10 cellular contexts compared by ENCODE assay signal in genomic region chr12:46390881-46391280, GRCh38. TPM values are rescaled to one million over a fixed set of nuclear protein-coding genes. Genes with fewer than 3 reads are reported as not detected.
A peak's percentile ranks its signal among the peaks of the same experiment; 100 is the strongest.
DNase-seq lines count a peak whose midpoint lies in the region; ATAC-seq, FAIRE-seq and TF ChIP-seq lines count a peak whose summit lies in the region.
"Had no signal": no experiment of that assay in that cellular context is flagged by ENCODE, and none has a peak within 500 bp of the region (broad histone marks: within the 10 kb centered on the region; RNA-seq: fewer than 3 reads in every experiment).

No MANE protein-coding gene starts in this region.

- in situ Hi-C loops in gastrocnemius medialis (cut with MboI; ENCODE audit: low sequenced_read_pairs in 4 of 4) = loop anchor here in 1 of 4 donors (25.0 kb wide), 1 partner anchor 171 kb away; no protein-coding TSS in a partner anchor

- H3K4me3 ChIP-seq in HUES64 (ENCODE audit: low read length) = no peak overlapping the region
- H3K4me3 ChIP-seq in endothelial cell of umbilical vein (replicated peaks in 1 of 3; ENCODE audit: insufficient read depth in 1 of 3, low read depth in 1 of 3, low read length in 3 of 3) = no peak overlapping the region
- no peak overlapping the region for H3K4me3 ChIP-seq in gastrocnemius medialis

- no peak for TF ChIP-seq POLR2A in endothelial cell of umbilical vein (IDR thresholded peaks at IDR 0.05; ENCODE audit: low read depth, low read length)
- TF ChIP-seq POLR2A in gastrocnemius medialis (IDR thresholded peaks at IDR 0.05) = no peak

- ATAC-seq in gastrocnemius medialis (no peak), GM18511 (IDR thresholded peaks at IDR 0.05; ENCODE audit: unreplicated experiment) (no peak), GM21360 (IDR thresholded peaks at IDR 0.05; ENCODE audit: unreplicated experiment) (no peak)

- POLR2A ChIA-PET in endothelial cell of umbilical vein (lab: Charles Lee) = no interaction called here

- peak overlapping the region; percentile 53 for H2AFZ ChIP-seq in endothelial cell of umbilical vein (ENCODE audit: low read depth, low read length)

- FAIRE-seq in GM18507 (lab: Jason Lieb, UNC) (peak; percentile 77), endothelial cell of umbilical vein (lab: Jason Lieb, UNC) (peak; percentile 78)
- FAIRE-seq: G401.6 had no signal

- CTCF ChIA-PET in endothelial cell of umbilical vein (lab: Charles Lee) = interaction anchor here (1.3 to 3.2 kb wide), 2 partner anchors 12 to 37 kb away, joined by 4 to 11 read pairs; no protein-coding TSS in a partner anchor

- peaks cover 31% of the 10 kb centered on the region for H3K36me3 ChIP-seq in HUES64 (ENCODE audit: insufficient read depth, low read length)
- H3K36me3 ChIP-seq in endothelial cell of umbilical vein (ENCODE audit: control insufficient read depth in 2 of 2, extremely low read depth in 1 of 2, insufficient read depth in 2 of 2, low read length in 2 of 2) = no peaks in the 10 kb centered on the region
- no peaks in the 10 kb centered on the region for H3K36me3 ChIP-seq in gastrocnemius medialis

- H3K79me2 ChIP-seq in endothelial cell of umbilical vein (ENCODE audit: control insufficient read depth, insufficient read depth, low read length) = no peaks in the 10 kb centered on the region

- H3K27me3 ChIP-seq in HUES64 (ENCODE audit: insufficient read depth, low read length) (no peaks in the 10 kb centered on the region), endothelial cell of umbilical vein (ENCODE audit: control insufficient read depth in 2 of 2, insufficient read depth in 2 of 2, low read length in 2 of 2) (no peaks in the 10 kb centered on the region), gastrocnemius medialis (no peaks in the 10 kb centered on the region)

- peak overlapping the region; percentile 44; the same call in 1 of the 2 replicates for H3K9ac ChIP-seq in HUES64 (ENCODE audit: low read depth, low read length)
- no peak overlapping the region for H3K9ac ChIP-seq in endothelial cell of umbilical vein (replicated peaks; ENCODE audit: extremely low read depth, insufficient read depth, low read length)

- intact Hi-C loops in endothelial cell of umbilical vein (cut with micrococcal nuclease) (no loop called here), gastrocnemius medialis (cut with DNase I; ENCODE audit: low total_unique reads) (no loop called here)

- TF ChIP-seq CTCF in endothelial cell of umbilical vein (IDR thresholded peaks at IDR 0.05; ENCODE audit: extremely low read depth in 1 of 2, insufficient read depth in 1 of 2, low read depth in 1 of 2, low read length in 2 of 2) = no peak
- TF ChIP-seq CTCF in gastrocnemius medialis (IDR thresholded peaks at IDR 0.05 in 4 of 5, conservative IDR thresholded peaks at IDR 0.05 in 1 of 5) = no peak

- H3K4me2 ChIP-seq in endothelial cell of umbilical vein (ENCODE audit: insufficient read depth, low read length) = peak overlapping the region; percentile 33

- DNase-seq in GM18507 (ENCODE audit: extremely low spot score, insufficient read length, low read depth) (no peak), endothelial cell of umbilical vein (ENCODE audit: low read depth, low spot score) (peak; percentile 76), gastrocnemius medialis (no peak), activated gamma-delta T cell (lab: John Stamatoyannopoulos, UW) (no peak)
- DNase-seq in activated CD4-positive, alpha-beta T cell treated with anti-CD3 and anti-CD28 coated beads for 1 hour = no peak
- DNase-seq: NCI-H187 treated with DMSO at 0.1 percent for 48 hours had no signal

- dilution Hi-C loops in endothelial cell of umbilical vein (cut with MboI; ENCODE audit: extremely low pct_ligation_motif_present, low sequenced_read_pairs) = no loop called here

- H3K4me1 ChIP-seq in HUES64 (ENCODE audit: insufficient read depth, low read length) = peaks cover 77% of the 10 kb centered on the region
- peaks cover 48% of the 10 kb centered on the region for H3K4me1 ChIP-seq in endothelial cell of umbilical vein (ENCODE audit: control insufficient read depth, extremely low read depth, insufficient read depth, low read length)
- peaks cover 26 to 63% of the 10 kb centered on the region in 2 donors for H3K4me1 ChIP-seq in gastrocnemius medialis

- H3K27ac ChIP-seq in HUES64 (ENCODE audit: low read depth, low read length) (peak overlapping the region; percentile 83), endothelial cell of umbilical vein (ENCODE audit: insufficient read depth, low read depth, low read length) (peak overlapping the region; percentile 29), gastrocnemius medialis (peak overlapping the region in 3 of 4 donors; percentile 92 to 98 (median 95))

- no peaks in the 10 kb centered on the region for H4K20me1 ChIP-seq in endothelial cell of umbilical vein (replicated peaks; ENCODE audit: control insufficient read depth, extremely low read depth, insufficient read depth, low read length)

- H3K9me3 ChIP-seq in HUES64 (ENCODE audit: insufficient read depth, low read depth, low read length) (no peaks in the 10 kb centered on the region), endothelial cell of umbilical vein (replicated peaks; ENCODE audit: control insufficient read depth, insufficient read depth, low read length) (no peaks in the 10 kb centered on the region), gastrocnemius medialis (no peaks in the 10 kb centered on the region)

- whole genome bisulfite sequencing in HUES64 = 56% methylated on average over 4 of the region's 4 CpGs

- BruUV-seq in endothelial cell of umbilical vein (replicated peaks; lab: Mats Ljungman, UMichigan) = no TSS peak

- H3K9me1 ChIP-seq in endothelial cell of umbilical vein (replicated peaks; ENCODE audit: control insufficient read depth, extremely low read depth, insufficient read depth, low read length) = no peaks in the 10 kb centered on the region

TF ChIP-seq in endothelial cell of umbilical vein, 7 proteins besides CTCF, POLR2A, EP300 and RAD21:
- TF ChIP-seq MAX (IDR thresholded peaks at IDR 0.05; ENCODE audit: insufficient read depth, insufficient read length) = no peak
- no peak for TF ChIP-seq FOS (IDR thresholded peaks at IDR 0.05; ENCODE audit: borderline replicate concordance, insufficient read depth, low read length)
- TF ChIP-seq POLR2AphosphoS5 (IDR thresholded peaks at IDR 0.05; ENCODE audit: insufficient read depth, low read depth, low read length) = no peak
- no peak for TF ChIP-seq MYC (IDR thresholded peaks at IDR 0.05; ENCODE audit: low read depth, low read length)
- TF ChIP-seq EZH2 (IDR thresholded peaks at IDR 0.05; ENCODE audit: borderline replicate concordance, low read depth, low read length, severe bottlenecking) = no peak
- TF ChIP-seq GATA2 (IDR thresholded peaks at IDR 0.05; ENCODE audit: insufficient read depth, insufficient read length, low read depth, low read length) = no peak
- TF ChIP-seq JUN (IDR thresholded peaks at IDR 0.05; ENCODE audit: borderline replicate concordance, insufficient read depth, insufficient read length, low read depth) = no peak

RNA-seq across cellular contexts. Expression of gene SLC38A2, which starts 18.3 kb away (rescaled TPM):
- polyA plus RNA-seq in HUES64 (2013, experiment 1 of 2) = 197 TPM
- 203 TPM for polyA plus RNA-seq in HUES64 (2013, experiment 2 of 2)
- total RNA-seq in endothelial cell of umbilical vein = 427 and 459 TPM in 2 replicates
- 263 and 267 TPM in 2 replicates for polyA plus RNA-seq in endothelial cell of umbilical vein
- polyA plus RNA-seq in endothelial cell of umbilical vein (2011; cell fraction: cytosol; rRNA removed) = 96.2 and 111 TPM in 2 replicates
- 800 and 825 TPM in 2 replicates for polyA plus RNA-seq in endothelial cell of umbilical vein (2011; cell fraction: nucleus; rRNA removed)
- polyA plus RNA-seq in endothelial cell of umbilical vein (2012) = 442 and 473 TPM in 2 replicates
- 496 and 527 TPM in 2 replicates for polyA minus RNA-seq in endothelial cell of umbilical vein
- 275 TPM for polyA minus RNA-seq in endothelial cell of umbilical vein (2011; cell fraction: cytosol; rRNA and poly(A)+ RNA removed)
- polyA minus RNA-seq in endothelial cell of umbilical vein (2011; cell fraction: nucleus; rRNA and poly(A)+ RNA removed) = 1,147 and 1,325 TPM in 2 replicates
- total RNA-seq in gastrocnemius medialis = 100 to 1,000 TPM; 260 to 853 (median 400) TPM

Comparison
In these comparisons a context has a peak if more than half of its experiments do, and no peak if none do; other contexts are left out.
1. H3K27ac ChIP-seq: peak in every context shown above with its lines; median percentile 95 in gastrocnemius medialis; 83 in HUES64; 29 in endothelial cell of umbilical vein.